20 cellular contexts compared by ENCODE assay signal in genomic region chr6:2976060-2976459, GRCh38. TPM values are rescaled to one million over a fixed set of nuclear protein-coding genes. Genes with fewer than 3 reads are reported as not detected.
A peak's percentile ranks its signal among the peaks of the same experiment; 100 is the strongest.
DNase-seq lines count a peak whose midpoint lies in the region; ATAC-seq and TF ChIP-seq lines count a peak whose summit lies in the region.
"Had no signal": no experiment of that assay in that cellular context is flagged by ENCODE, and none has a peak within 500 bp of the region (broad histone marks: within the 10 kb centered on the region; RNA-seq: fewer than 3 reads in every experiment).

No MANE protein-coding gene starts in this region.

- H4K20me1 ChIP-seq in GM23338 (replicated peaks; ENCODE audit: insufficient read depth) = no peaks in the 10 kb centered on the region

- H3K4me2 ChIP-seq in GM23338 (no peak overlapping the region), skeletal muscle satellite cell (ENCODE audit: low read length) (peak overlapping the region; percentile 70)
- H3K4me2 ChIP-seq: KMS-11 had no signal

- no peak for ATAC-seq in activated CD8-positive, alpha-beta memory T cell treated with anti-CD3 and anti-CD28 coated beads, Interleukin-2, amount 10 ng/mL, durations not matched to agents 7 days and 5 days
- ATAC-seq in GM23338 = no peak
- ATAC-seq in GM21825 (IDR thresholded peaks at IDR 0.05; ENCODE audit: unreplicated experiment) = no peak
- ATAC-seq: activated CD8-positive, alpha-beta T cell treated with anti-CD3 and anti-CD28 coated beads, Interleukin-2, amount 10 ng/mL, durations not matched to agents 7 days and 5 days; stimulated activated naive CD8-positive, alpha-beta T cell treated with anti-CD3 and anti-CD28 coated beads, Interleukin-15, amount 100 ng/mL, for 72 hours had no signal

- in situ Hi-C loops in brain microvascular endothelial cell (cut with HindIII; ENCODE audit: low pct_ligation_motif_present, low sequenced_read_pairs) = no loop called here

- DNase-seq in activated CD8-positive, alpha-beta memory T cell treated with anti-CD3 and anti-CD28 coated beads, Interleukin-2, amount 10 ng/mL, durations not matched to agents 7 days and 5 days = peak; percentile 37
- DNase-seq in activated CD8-positive, alpha-beta memory T cell treated with anti-CD3 and anti-CD28 coated beads for 24 hours = no peak
- DNase-seq in GM23338 (ENCODE audit: low spot score) (no peak), brain microvascular endothelial cell (no peak), cerebellar cortex (ENCODE audit: low spot score) (no peak), SIG-M5 treated with dmso at 0.1 percent for 504 hours (lab: John Stamatoyannopoulos, UW; ENCODE audit: unreplicated experiment) (no peak)
- DNase-seq: activated CD8-positive, alpha-beta T cell treated with anti-CD3 and anti-CD28 coated beads, Interleukin-2, amount 10 ng/mL, durations not matched to agents 7 days and 5 days; glutamatergic neuron; NCI-H526 treated with DMSO at 0.1 percent for 48 hours; RPMI8226; stimulated activated CD4-positive, alpha-beta T cell treated with anti-CD3 and anti-CD28 coated beads, Interleukin-4, amount 100 ng/mL, for 4 hours; stimulated activated naive CD8-positive, alpha-beta T cell treated with anti-CD3 and anti-CD28 coated beads, Interleukin-15, amount 100 ng/mL, for 72 hours; transverse colon had no signal

- peaks cover 45% of the 10 kb centered on the region for H3K4me1 Mint-ChIP-seq in activated CD8-positive, alpha-beta memory T cell treated with anti-CD3 and anti-CD28 coated beads, Interleukin-2, amount 10 ng/mL, durations not matched to agents 7 days and 5 days
- peaks cover 23% of the 10 kb centered on the region for H3K4me1 Mint-ChIP-seq in GM23338

- peak overlapping the region; percentile 64; the same call in 1 of the 2 replicates for H2AFZ ChIP-seq in GM23338

- peak overlapping the region; percentile 75 for H3K27ac Mint-ChIP-seq in activated CD8-positive, alpha-beta memory T cell treated with anti-CD3 and anti-CD28 coated beads, Interleukin-2, amount 10 ng/mL, durations not matched to agents 7 days and 5 days
- H3K27ac Mint-ChIP-seq in GM23338 = no peak overlapping the region
- H3K27ac Mint-ChIP-seq: activated CD8-positive, alpha-beta T cell treated with anti-CD3 and anti-CD28 coated beads, Interleukin-2, amount 10 ng/mL, durations not matched to agents 7 days and 5 days had no signal

- peaks cover 6% of the 10 kb centered on the region for H3K9me3 Mint-ChIP-seq in activated CD8-positive, alpha-beta memory T cell treated with anti-CD3 and anti-CD28 coated beads, Interleukin-2, amount 10 ng/mL, durations not matched to agents 7 days and 5 days (ENCODE audit: low read depth)
- peaks cover 12% of the 10 kb centered on the region; the same call in 2 of the 3 replicates for H3K9me3 Mint-ChIP-seq in GM23338
- H3K9me3 Mint-ChIP-seq: stimulated activated naive CD8-positive, alpha-beta T cell treated with anti-CD3 and anti-CD28 coated beads, Interleukin-15, amount 100 ng/mL, for 72 hours had no signal

- H3K36me3 ChIP-seq in GM23338 (ENCODE audit: insufficient read depth) (no peaks in the 10 kb centered on the region), brain microvascular endothelial cell (replicated peaks) (no peaks in the 10 kb centered on the region), skeletal muscle satellite cell (ENCODE audit: insufficient read depth, low read length) (no peaks in the 10 kb centered on the region)
- H3K36me3 ChIP-seq: colonic mucosa, transverse colon had no signal

- H3K9me3 ChIP-seq in skeletal muscle satellite cell (replicated peaks; ENCODE audit: low read length) = no peaks in the 10 kb centered on the region
- H3K9me3 ChIP-seq: colonic mucosa, transverse colon had no signal

- H3K79me2 ChIP-seq in GM23338 (replicated peaks; ENCODE audit: insufficient read depth) = no peaks in the 10 kb centered on the region

- TF ChIP-seq CTCF in GM23338 (conservative IDR thresholded peaks at IDR 0.05; ENCODE audit: low read depth in 2 of 2) = no peak
- no peak for TF ChIP-seq CTCF in brain microvascular endothelial cell (IDR thresholded peaks at IDR 0.05; ENCODE audit: low read depth, low read length, missing control alignments)

- H3F3A ChIP-seq in GM23338 (replicated peaks; ENCODE audit: low read depth) = peaks cover 9% of the 10 kb centered on the region; the same call in 1 of the 2 replicates

- peaks cover 11% of the 10 kb centered on the region for H3K36me3 Mint-ChIP-seq in activated CD8-positive, alpha-beta memory T cell treated with anti-CD3 and anti-CD28 coated beads, Interleukin-2, amount 10 ng/mL, durations not matched to agents 7 days and 5 days
- no peaks in the 10 kb centered on the region for H3K36me3 Mint-ChIP-seq in GM23338 (ENCODE audit: low read depth)
- H3K36me3 Mint-ChIP-seq: brain had no signal

- H3K4me3 ChIP-seq in GM23338 (no peak overlapping the region), brain microvascular endothelial cell (ENCODE audit: low read depth, low read length) (no peak overlapping the region), skeletal muscle satellite cell (ENCODE audit: low read length) (peak overlapping the region; percentile 25)
- H3K4me3 ChIP-seq: colonic mucosa, lung, transverse colon had no signal

- H3K27ac ChIP-seq in GM23338 (ENCODE audit: low read depth) (no peak overlapping the region), brain microvascular endothelial cell (peak overlapping the region; percentile 87)
- H3K27ac ChIP-seq: C4-2B, colonic mucosa, KMS-11, transverse colon had no signal

- H3K27me3 ChIP-seq in GM23338 (ENCODE audit: insufficient read depth) = peaks cover 9% of the 10 kb centered on the region
- no peaks in the 10 kb centered on the region for H3K27me3 ChIP-seq in brain microvascular endothelial cell (replicated peaks)
- no peaks in the 10 kb centered on the region for H3K27me3 ChIP-seq in skeletal muscle satellite cell (ENCODE audit: control insufficient read depth, insufficient read depth, low read length)
- H3K27me3 ChIP-seq: colonic mucosa, transverse colon had no signal

- H3K9me2 ChIP-seq in GM23338 (ENCODE audit: insufficient read depth) = 0 out of 2 replicates have a peak, but pooled peaks cover 5% of the 10 kb centered on the region

- H3K4me1 ChIP-seq in GM23338 (ENCODE audit: insufficient read depth) (peaks cover 19% of the 10 kb centered on the region), skeletal muscle satellite cell (ENCODE audit: control insufficient read depth, insufficient read depth, low read length) (peaks cover 36% of the 10 kb centered on the region)

- H3K27me3 Mint-ChIP-seq in activated CD8-positive, alpha-beta memory T cell treated with anti-CD3 and anti-CD28 coated beads, Interleukin-2, amount 10 ng/mL, durations not matched to agents 7 days and 5 days = peaks cover 10% of the 10 kb centered on the region
- peaks cover 7% of the 10 kb centered on the region for H3K27me3 Mint-ChIP-seq in GM23338 (ENCODE audit: insufficient read depth, low read depth, poor library complexity)

- no peak overlapping the region for H3K4me3 Mint-ChIP-seq in activated CD8-positive, alpha-beta memory T cell treated with anti-CD3 and anti-CD28 coated beads, Interleukin-2, amount 10 ng/mL, durations not matched to agents 7 days and 5 days
- H3K4me3 Mint-ChIP-seq in GM23338 = no peak overlapping the region
- H3K4me3 Mint-ChIP-seq: activated CD8-positive, alpha-beta T cell treated with anti-CD3 and anti-CD28 coated beads, Interleukin-2, amount 10 ng/mL, durations not matched to agents 7 days and 5 days; stimulated activated naive CD8-positive, alpha-beta T cell treated with anti-CD3 and anti-CD28 coated beads, Interleukin-15, amount 100 ng/mL, for 72 hours had no signal

- CTCF ChIA-PET in activated CD8-positive, alpha-beta memory T cell treated with anti-CD3 and anti-CD28 coated beads, Interleukin-2, amount 10 ng/mL, durations not matched to agents 7 days and 5 days (lab: Charles Lee) = interaction anchor here (3.2 to 7.2 kb wide), 2 partner anchors 11 to 23 kb away, joined by 15 to 32 read pairs; no protein-coding TSS in a partner anchor

- H3K9ac ChIP-seq in skeletal muscle satellite cell (ENCODE audit: low read depth, low read length) = peak overlapping the region; percentile 30
- H3K9ac ChIP-seq: KMS-11 had no signal

TF ChIP-seq in GM23338, 12 proteins besides CTCF, POLR2A, EP300 and RAD21:
- TF ChIP-seq CREB1 (CRISPR knock-in tag; IDR thresholded peaks at IDR 0.05; ENCODE audit: low read depth) = no peak

RNA-seq across cellular contexts. Expression of gene SERPINB6, which starts 4.7 kb away (rescaled TPM):
- total RNA-seq in activated CD8-positive, alpha-beta memory T cell treated with anti-CD3 and anti-CD28 coated beads, Interleukin-2, amount 10 ng/mL, durations not matched to agents 7 days and 5 days = 10 to 100 TPM; 55.2 to 56.0 TPM
- 37.6 and 38.5 TPM in 2 replicates for total RNA-seq in GM23338 (2014; rRNA removed; shearing (Covaris generic))
- 25.9 and 26.0 TPM in 2 replicates for polyA plus RNA-seq in GM23338 (2016; fragmentation: Nextera tagmentation; extraction: Ambion mirVana)
- 81.6 and 82.6 TPM in 2 replicates for total RNA-seq in skeletal muscle satellite cell (2012; rRNA removed)

RNA-seq across cellular contexts. Expression of gene NQO2, which starts 23.6 kb away (rescaled TPM):
- total RNA-seq in activated CD8-positive, alpha-beta memory T cell treated with anti-CD3 and anti-CD28 coated beads, Interleukin-2, amount 10 ng/mL, durations not matched to agents 7 days and 5 days = 10 to 100 TPM; 11.9 to 14.5 TPM
- total RNA-seq in GM23338 (2014; rRNA removed; shearing (Covaris generic)) = 117 and 125 TPM in 2 replicates
- 159 and 173 TPM in 2 replicates for polyA plus RNA-seq in GM23338 (2016; fragmentation: Nextera tagmentation; extraction: Ambion mirVana)
- 47.2 and 47.7 TPM in 2 replicates for total RNA-seq in skeletal muscle satellite cell (2012; rRNA removed)
